ENCODE assay signal across 10 cellular contexts in the genomic region with DNA sequence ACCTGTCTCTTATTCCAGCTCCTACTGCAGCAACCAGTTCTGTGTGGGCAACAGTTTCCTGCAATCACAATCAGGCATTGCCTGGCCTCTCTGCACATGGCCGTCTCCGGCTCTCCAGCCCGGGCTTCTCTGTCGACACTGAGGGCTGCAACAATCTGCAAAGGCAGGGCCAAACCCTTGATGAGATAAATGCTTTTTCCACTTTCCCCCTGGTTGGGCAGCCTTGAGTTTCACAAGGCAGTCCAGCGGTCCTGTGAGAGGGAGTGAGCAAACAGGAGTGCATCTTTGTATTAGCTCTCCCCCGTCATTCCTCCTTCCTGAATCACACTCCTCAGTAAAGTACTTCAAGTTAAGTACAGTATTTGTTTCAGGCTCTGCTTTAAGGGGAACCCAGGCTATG. TPM values are rescaled to one million over a fixed set of nuclear protein-coding genes. Genes with fewer than 3 reads are reported as not detected.
DNase-seq lines count a peak whose midpoint lies in the region; ATAC-seq and TF ChIP-seq lines count a peak whose summit lies in the region.
"Had no signal": no experiment of that assay in that cellular context is flagged by ENCODE, and none has a peak within 500 bp of the region (broad histone marks: within the 10 kb centered on the region; RNA-seq: fewer than 3 reads in every experiment).

No MANE protein-coding gene starts in this region.

- H3K27me3 Mint-ChIP-seq in activated CD4-positive, alpha-beta memory T cell treated with anti-CD3 and anti-CD28 coated beads, Interleukin-2, amount 10 ng/mL, durations not matched to agents 7 days and 5 days: peaks cover 23% of the 10 kb centered on the region

- intact Hi-C loops in sciatic nerve (cut with DNase I): no loop called here

- POLR2A ChIA-PET in activated CD4-positive, alpha-beta memory T cell treated with anti-CD3 and anti-CD28 coated beads, Interleukin-2, amount 10 ng/mL, durations not matched to agents 7 days and 5 days (lab: Charles Lee): no interaction called here

- H3K27me3 ChIP-seq in H7 (ENCODE audit: control insufficient read depth, insufficient read depth, low read length): no peaks in the 10 kb centered on the region; the same call in 1 of the 2 replicates

- no peak overlapping the region for H3K27ac Mint-ChIP-seq in activated CD4-positive, alpha-beta memory T cell treated with anti-CD3 and anti-CD28 coated beads, Interleukin-2, amount 10 ng/mL, durations not matched to agents 7 days and 5 days

- DNase-seq in H7 (peak; percentile 13), SK-N-DZ (ENCODE audit: low spot score) (peak; percentile 13), foreskin fibroblast (peak; percentile 84 to 92), sciatic nerve (ENCODE audit: low spot score) (no peak), NCI-H1436 (lab: John Stamatoyannopoulos, UW) (no peak), cerebellum (ENCODE audit: low spot score) (no peak), GM10266 (ENCODE audit: extremely low spot score) (no peak)
- DNase-seq in activated CD4-positive, alpha-beta memory T cell treated with anti-CD3 and anti-CD28 coated beads, Interleukin-2, amount 10 ng/mL, durations not matched to agents 7 days and 5 days: no peak
- DNase-seq: GF-D8, NCI-H446 treated with DMSO at 0.1 percent for 48 hours had no signal

- no peaks in the 10 kb centered on the region for H3K4me1 Mint-ChIP-seq in activated CD4-positive, alpha-beta memory T cell treated with anti-CD3 and anti-CD28 coated beads, Interleukin-2, amount 10 ng/mL, durations not matched to agents 7 days and 5 days

- peak; percentile 15 for ATAC-seq in sciatic nerve

- H3K4me3 Mint-ChIP-seq in activated CD4-positive, alpha-beta memory T cell treated with anti-CD3 and anti-CD28 coated beads, Interleukin-2, amount 10 ng/mL, durations not matched to agents 7 days and 5 days: no peak overlapping the region

- CTCF ChIA-PET in activated CD4-positive, alpha-beta memory T cell treated with anti-CD3 and anti-CD28 coated beads, Interleukin-2, amount 10 ng/mL, durations not matched to agents 7 days and 5 days (lab: Charles Lee): no interaction called here

- TF ChIP-seq CTCF in foreskin fibroblast (IDR thresholded peaks at IDR 0.05; ENCODE audit: low read depth, low read length) (no peak), GM10266 (IDR thresholded peaks at IDR 0.05; ENCODE audit: control insufficient read depth, insufficient read depth, low read depth, missing control alignments) (no peak)

- H3K4me3 ChIP-seq in H7 (ENCODE audit: insufficient read depth, low read depth, low read length) (no peak overlapping the region), foreskin fibroblast (ENCODE audit: low read depth in 1 of 2, low read length in 2 of 2) (no peak overlapping the region)

- no peaks in the 10 kb centered on the region for H3K36me3 Mint-ChIP-seq in activated CD4-positive, alpha-beta memory T cell treated with anti-CD3 and anti-CD28 coated beads, Interleukin-2, amount 10 ng/mL, durations not matched to agents 7 days and 5 days (ENCODE audit: low read depth)

- H3K9me3 Mint-ChIP-seq in activated CD4-positive, alpha-beta memory T cell treated with anti-CD3 and anti-CD28 coated beads, Interleukin-2, amount 10 ng/mL, durations not matched to agents 7 days and 5 days: no peaks in the 10 kb centered on the region

- H3K36me3 ChIP-seq in H7 (replicated peaks; ENCODE audit: control insufficient read depth, insufficient read depth, low read length): no peaks in the 10 kb centered on the region

RNA-seq across cellular contexts. Expression of a gene that starts 40.7 kb away (rescaled TPM):
- total RNA-seq in H7 (2014; rRNA removed; shearing (Covaris generic)): 11.1 and 15.2 TPM in 2 replicates
- polyA plus RNA-seq in SK-N-DZ (2014; cell fraction: cytosol; rRNA removed): 5.7 and 24.4 TPM in 2 replicates
- polyA plus RNA-seq in SK-N-DZ (2014; cell fraction: nucleus; rRNA removed): 6.6 and 35.8 TPM in 2 replicates
- total RNA-seq in sciatic nerve (21.4 TPM), cerebellum (38.5 TPM)
- 10 to 100 TPM; 13.5 to 14.4 TPM for total RNA-seq in activated CD4-positive, alpha-beta memory T cell treated with anti-CD3 and anti-CD28 coated beads, Interleukin-2, amount 10 ng/mL, durations not matched to agents 7 days and 5 days

RNA-seq across cellular contexts. Expression of a gene that starts 46.9 kb away (rescaled TPM):
- 3.7 and 4.2 TPM in 2 replicates for total RNA-seq in H7 (2014; rRNA removed; shearing (Covaris generic))
- polyA plus RNA-seq in SK-N-DZ (2014; cell fraction: cytosol; rRNA removed): 5.8 and 6.9 TPM in 2 replicates
- 10.0 and 10.7 TPM in 2 replicates for polyA plus RNA-seq in SK-N-DZ (2014; cell fraction: nucleus; rRNA removed)
- 19.9 TPM for total RNA-seq in sciatic nerve
- total RNA-seq in cerebellum: 87.1 TPM
- 10 to 100 TPM; 20.4 to 21.1 TPM for total RNA-seq in activated CD4-positive, alpha-beta memory T cell treated with anti-CD3 and anti-CD28 coated beads, Interleukin-2, amount 10 ng/mL, durations not matched to agents 7 days and 5 days

Comparison
In these comparisons a context has a peak if more than half of its experiments do, and no peak if none do; other contexts are left out.
1. DNase-seq: peak in H7 (single experiment), SK-N-DZ (single experiment) and foreskin fibroblast (2 of 2); none in sciatic nerve (single experiment), NCI-H1436 (single experiment), cerebellum (single experiment), activated CD4-positive, alpha-beta memory T cell treated with anti-CD3 and anti-CD28 coated beads, Interleukin-2, amount 10 ng/mL, durations not matched to agents 7 days and 5 days (single experiment) and GM10266 (single experiment).